In the genomic region with DNA sequence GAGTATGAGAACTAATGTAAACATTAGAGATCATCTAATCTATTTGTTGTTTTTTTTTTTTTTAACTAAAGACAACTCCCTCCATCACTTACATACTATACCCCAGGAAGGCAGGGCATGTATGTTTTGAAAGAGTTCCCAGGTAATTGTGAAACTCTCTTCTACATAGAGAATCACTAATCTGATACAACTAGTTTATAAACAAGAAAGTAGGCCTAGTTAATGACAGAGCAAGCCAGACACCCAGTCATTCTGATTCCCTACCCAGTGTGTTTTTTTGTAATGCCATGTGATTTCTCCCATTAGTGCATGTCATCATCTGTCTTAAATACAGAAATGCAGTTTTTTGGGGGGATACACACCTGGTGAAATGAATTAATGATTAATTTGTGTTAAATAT, we compare ENCODE assay signal across 22 cellular contexts.
"Had no signal": no experiment of that assay in that cellular context is flagged by ENCODE, and none has a peak within 500 bp of the region (broad histone marks: within the 10 kb centered on the region; RNA-seq: fewer than 3 reads in every experiment).

No MANE protein-coding gene starts in this region.

- H3K36me3 ChIP-seq: colonic mucosa had no signal

- H3K4me1 ChIP-seq: colonic mucosa had no signal

- H3K27ac Mint-ChIP-seq: activated B cell treated with CpG ODN at 0.5 μM for 24 hours; activated CD4-positive, alpha-beta T cell treated with anti-CD3 and anti-CD28 coated beads, Interleukin-2, amount 10 ng/mL, durations not matched to agents 24 days and 14 days; activated CD8-positive, alpha-beta memory T cell treated with anti-CD3 and anti-CD28 coated beads, Interleukin-2, amount 10 ng/mL, durations not matched to agents 7 days and 5 days; activated naive CD4-positive, alpha-beta T cell treated with anti-CD3 and anti-CD28 coated beads for 36 hours; activated T-helper 17 cell treated with anti-CD3 and anti-CD28 coated beads, Interleukin-2, amount 50 U/mL, for 72 hours had no signal

- H3K9me3 ChIP-seq: colonic mucosa had no signal

- ATAC-seq: activated CD8-positive, alpha-beta memory T cell treated with anti-CD3 and anti-CD28 coated beads, Interleukin-2, amount 10 ng/mL, durations not matched to agents 7 days and 5 days; activated T-cell treated with anti-CD3 and anti-CD28 coated beads, Interleukin-2, amount 50 U/mL, for 4 hours; activated T-helper 17 cell treated with anti-CD3 and anti-CD28 coated beads, Interleukin-2, amount 50 U/mL, for 72 hours; PC-3 had no signal

- H3K4me1 Mint-ChIP-seq: activated B cell treated with CpG ODN at 0.5 μM for 24 hours had no signal

- H3K9me3 Mint-ChIP-seq: activated B cell treated with CpG ODN at 0.5 μM for 24 hours; activated CD4-positive, alpha-beta T cell treated with anti-CD3 and anti-CD28 coated beads, Interleukin-2, amount 10 ng/mL, durations not matched to agents 24 days and 14 days; activated naive CD4-positive, alpha-beta T cell treated with anti-CD3 and anti-CD28 coated beads for 36 hours; activated T-cell treated with anti-CD3 and anti-CD28 coated beads, Interleukin-2, amount 50 U/mL, for 4 hours; activated T-helper 17 cell treated with anti-CD3 and anti-CD28 coated beads, Interleukin-2, amount 50 U/mL, for 72 hours had no signal

- H3K4me3 ChIP-seq: colonic mucosa had no signal

- DNase-seq: activated B cell treated with CpG ODN at 0.5 μM for 24 hours; activated CD4-positive, alpha-beta T cell treated with anti-CD3 and anti-CD28 coated beads for 1 hour; activated CD4-positive, alpha-beta T cell treated with anti-CD3 and anti-CD28 coated beads, Interleukin-2, amount 10 ng/mL, durations not matched to agents 24 days and 14 days; activated CD4-positive, alpha-beta T cell treated with anti-CD3 and anti-CD28 coated beads, Interleukin-2, amount 50 U/mL, for 48 hours; activated CD8-positive, alpha-beta memory T cell treated with anti-CD3 and anti-CD28 coated beads, Interleukin-2, amount 10 ng/mL, durations not matched to agents 7 days and 5 days; activated gamma-delta T cell; activated naive CD4-positive, alpha-beta T cell treated with anti-CD3 and anti-CD28 coated beads for 36 hours; activated T-cell treated with anti-CD3 and anti-CD28 coated beads, Interleukin-2, amount 50 U/mL, for 4 hours; amygdala; colonic mucosa; Karpas-422; NCI-H1105 treated with DMSO at 0.1 percent for 48 hours; NCI-H146; NCI-H187 treated with DMSO at 0.1 percent for 48 hours; NCI-H2081 treated with DMSO at 0.1 percent for 48 hours; NCI-H446; NCI-H524; PC-3; SHP77 treated with DMSO at 0.1 percent for 48 hours; T-helper 2 cell; T1000 had no signal

- H3K27me3 ChIP-seq: colonic mucosa had no signal

- H3K27me3 Mint-ChIP-seq: activated B cell treated with CpG ODN at 0.5 μM for 24 hours; activated CD4-positive, alpha-beta T cell treated with anti-CD3 and anti-CD28 coated beads, Interleukin-2, amount 10 ng/mL, durations not matched to agents 24 days and 14 days; activated CD8-positive, alpha-beta memory T cell treated with anti-CD3 and anti-CD28 coated beads, Interleukin-2, amount 10 ng/mL, durations not matched to agents 7 days and 5 days; activated T-helper 17 cell treated with anti-CD3 and anti-CD28 coated beads, Interleukin-2, amount 50 U/mL, for 72 hours had no signal

- H3K4me3 Mint-ChIP-seq: activated B cell treated with CpG ODN at 0.5 μM for 24 hours; activated CD4-positive, alpha-beta T cell treated with anti-CD3 and anti-CD28 coated beads, Interleukin-2, amount 10 ng/mL, durations not matched to agents 24 days and 14 days; activated CD8-positive, alpha-beta memory T cell treated with anti-CD3 and anti-CD28 coated beads, Interleukin-2, amount 10 ng/mL, durations not matched to agents 7 days and 5 days; activated naive CD4-positive, alpha-beta T cell treated with anti-CD3 and anti-CD28 coated beads for 36 hours; activated T-cell treated with anti-CD3 and anti-CD28 coated beads, Interleukin-2, amount 50 U/mL, for 4 hours; activated T-helper 17 cell treated with anti-CD3 and anti-CD28 coated beads, Interleukin-2, amount 50 U/mL, for 72 hours had no signal

- H3K27ac ChIP-seq: colonic mucosa had no signal
